ENCODE assay signal across 10 cellular contexts in the genomic region with DNA sequence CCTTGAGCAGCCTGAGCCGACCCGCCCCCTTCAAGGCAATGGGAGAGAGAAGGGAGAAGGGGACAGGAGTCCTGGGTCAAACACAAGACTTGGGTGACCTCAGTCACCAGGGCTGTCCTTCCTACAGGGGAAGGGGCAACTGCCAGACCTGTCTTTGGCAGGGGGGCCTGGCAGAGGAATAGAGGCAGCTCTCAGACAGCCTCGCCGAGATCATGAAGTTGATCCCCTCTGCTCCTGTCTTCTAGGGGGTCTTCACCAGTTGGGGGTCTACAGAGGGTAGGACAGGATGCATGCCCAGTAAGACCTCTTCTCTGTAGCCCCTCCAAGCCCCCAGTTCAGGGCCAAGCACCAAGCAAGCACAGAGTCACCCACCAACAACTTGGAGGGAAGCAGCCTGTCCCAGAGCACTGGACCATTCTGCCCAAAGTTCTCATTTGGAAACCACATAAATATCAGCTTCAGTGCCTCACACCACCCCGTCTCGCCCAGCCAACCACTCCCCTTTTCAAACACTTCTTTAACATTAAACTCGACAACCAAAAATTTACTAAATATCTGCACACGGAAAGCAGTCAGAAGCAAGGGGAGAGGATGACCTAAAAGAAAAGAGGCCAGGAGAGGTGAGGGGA. TPM values are rescaled to one million over a fixed set of nuclear protein-coding genes. Genes with fewer than 3 reads are reported as not detected.
DNase-seq lines count a peak whose midpoint lies in the region; TF ChIP-seq lines count a peak whose summit lies in the region.
"Had no signal": no experiment of that assay in that cellular context is flagged by ENCODE, and none has a peak within 500 bp of the region (broad histone marks: within the 10 kb centered on the region; RNA-seq: fewer than 3 reads in every experiment).

No MANE protein-coding gene starts in this region.

- no peaks in the 10 kb centered on the region for H3K9me3 Mint-ChIP-seq in activated CD4-positive, alpha-beta memory T cell treated with anti-CD3 and anti-CD28 coated beads for 36 hours
- no peaks in the 10 kb centered on the region for H3K9me3 Mint-ChIP-seq in activated CD4-positive, alpha-beta memory T cell treated with anti-CD3 and anti-CD28 coated beads, Interleukin-2, amount 10 ng/mL, durations not matched to agents 7 days and 5 days
- no peaks in the 10 kb centered on the region for H3K9me3 Mint-ChIP-seq in immature natural killer cell

- H3K27ac ChIP-seq in tibial nerve = peak overlapping the region in 3 of 4 donors; percentile 60 to 72 (median 71)
- peak overlapping the region in 2 of 5 donors; percentile 17 to 85 for H3K27ac ChIP-seq in adrenal gland

- WGBS in tibial nerve, 2 donors = 53 to 54% methylated on average over 6 to 8 of the region's 8 CpGs
- WGBS in adrenal gland, 4 donors = 63 to 76% (median 70%) methylated on average over 6 to 8 of the region's 8 CpGs

- no peak overlapping the region for H3K4me3 Mint-ChIP-seq in activated CD4-positive, alpha-beta memory T cell treated with anti-CD3 and anti-CD28 coated beads for 36 hours
- H3K4me3 Mint-ChIP-seq in activated CD4-positive, alpha-beta memory T cell treated with anti-CD3 and anti-CD28 coated beads, Interleukin-2, amount 10 ng/mL, durations not matched to agents 7 days and 5 days = no peak overlapping the region
- peak overlapping the region; percentile 10 to 72 (median 47) for H3K4me3 Mint-ChIP-seq in immature natural killer cell
- H3K4me3 Mint-ChIP-seq: activated CD8-positive, alpha-beta memory T cell treated with anti-CD3 and anti-CD28 coated beads, Interleukin-2, amount 10 ng/mL, durations not matched to agents 7 days and 5 days had no signal

- H3K9me3 ChIP-seq in tibial nerve (no peaks in the 10 kb centered on the region), adrenal gland (replicated peaks in 1 of 3) (no peaks in the 10 kb centered on the region)

- H3K27me3 ChIP-seq in tibial nerve = no peaks in the 10 kb centered on the region
- no peaks in the 10 kb centered on the region for H3K27me3 ChIP-seq in adrenal gland

- TF ChIP-seq POLR2A in tibial nerve (IDR thresholded peaks at IDR 0.05) (no peak), adrenal gland (IDR thresholded peaks at IDR 0.05) (no peak)

- POLR2A ChIA-PET in activated CD4-positive, alpha-beta memory T cell treated with anti-CD3 and anti-CD28 coated beads for 36 hours (lab: Charles Lee) = no interaction called here
- POLR2A ChIA-PET in activated CD4-positive, alpha-beta memory T cell treated with anti-CD3 and anti-CD28 coated beads, Interleukin-2, amount 10 ng/mL, durations not matched to agents 7 days and 5 days (lab: Charles Lee) = no interaction called here

- no peaks in the 10 kb centered on the region for H3K36me3 Mint-ChIP-seq in activated CD4-positive, alpha-beta memory T cell treated with anti-CD3 and anti-CD28 coated beads for 36 hours
- H3K36me3 Mint-ChIP-seq in activated CD4-positive, alpha-beta memory T cell treated with anti-CD3 and anti-CD28 coated beads, Interleukin-2, amount 10 ng/mL, durations not matched to agents 7 days and 5 days (ENCODE audit: low read depth) = no peaks in the 10 kb centered on the region
- H3K36me3 Mint-ChIP-seq in immature natural killer cell = no peaks in the 10 kb centered on the region
- H3K36me3 Mint-ChIP-seq: activated CD8-positive, alpha-beta memory T cell treated with anti-CD3 and anti-CD28 coated beads, Interleukin-2, amount 10 ng/mL, durations not matched to agents 7 days and 5 days had no signal

- no peak for DNase-seq in activated CD4-positive, alpha-beta memory T cell treated with anti-CD3 and anti-CD28 coated beads for 36 hours
- DNase-seq in activated CD4-positive, alpha-beta memory T cell treated with anti-CD3 and anti-CD28 coated beads, Interleukin-2, amount 10 ng/mL, durations not matched to agents 7 days and 5 days = no peak
- DNase-seq in immature natural killer cell = no peak
- DNase-seq in tibial nerve (ENCODE audit: low spot score in 2 of 2) = no peak
- no peak for DNase-seq in NCI-H146 (lab: John Stamatoyannopoulos, UW)
- no peak for DNase-seq in adrenal gland
- DNase-seq: 8988T; activated CD8-positive, alpha-beta memory T cell treated with anti-CD3 and anti-CD28 coated beads, Interleukin-2, amount 10 ng/mL, durations not matched to agents 7 days and 5 days; NCI-H1930; stimulated activated CD4-positive, alpha-beta T cell treated with anti-CD3 and anti-CD28 coated beads, Interleukin-2, amount 100 ng/mL, for 48 hours had no signal

- no peaks in the 10 kb centered on the region for H3K27me3 Mint-ChIP-seq in activated CD4-positive, alpha-beta memory T cell treated with anti-CD3 and anti-CD28 coated beads for 36 hours
- no peaks in the 10 kb centered on the region for H3K27me3 Mint-ChIP-seq in activated CD4-positive, alpha-beta memory T cell treated with anti-CD3 and anti-CD28 coated beads, Interleukin-2, amount 10 ng/mL, durations not matched to agents 7 days and 5 days
- peaks cover 0 to 4% (median 1%) of the 10 kb centered on the region in 3 donors for H3K27me3 Mint-ChIP-seq in immature natural killer cell (ENCODE audit: low read depth in 3 of 3)
- H3K27me3 Mint-ChIP-seq: activated CD8-positive, alpha-beta memory T cell treated with anti-CD3 and anti-CD28 coated beads, Interleukin-2, amount 10 ng/mL, durations not matched to agents 7 days and 5 days had no signal

- peaks cover 14% of the 10 kb centered on the region for H3K4me1 Mint-ChIP-seq in activated CD4-positive, alpha-beta memory T cell treated with anti-CD3 and anti-CD28 coated beads for 36 hours (ENCODE audit: low read depth)
- H3K4me1 Mint-ChIP-seq in activated CD4-positive, alpha-beta memory T cell treated with anti-CD3 and anti-CD28 coated beads, Interleukin-2, amount 10 ng/mL, durations not matched to agents 7 days and 5 days = peaks cover 18% of the 10 kb centered on the region
- H3K4me1 Mint-ChIP-seq in immature natural killer cell = peaks cover 20 to 24% of the 10 kb centered on the region in 2 donors

- TF ChIP-seq CTCF in tibial nerve (IDR thresholded peaks at IDR 0.05) (no peak), adrenal gland (IDR thresholded peaks at IDR 0.05) (no peak)

- H3K4me1 ChIP-seq in tibial nerve (peaks cover 0 to 54% (median 23%) of the 10 kb centered on the region in 4 donors), adrenal gland (replicated peaks in 1 of 2) (peaks cover 0 to 27% of the 10 kb centered on the region in 2 donors)

- no peak for TF ChIP-seq EP300 in tibial nerve (IDR thresholded peaks at IDR 0.05)

- CTCF ChIA-PET in activated CD4-positive, alpha-beta memory T cell treated with anti-CD3 and anti-CD28 coated beads for 36 hours (lab: Charles Lee) = interaction anchor here (1.6 to 3.5 kb wide), 2 partner anchors 41 to 44 kb away, joined by 4 to 18 read pairs; no protein-coding TSS in a partner anchor
- CTCF ChIA-PET in activated CD4-positive, alpha-beta memory T cell treated with anti-CD3 and anti-CD28 coated beads, Interleukin-2, amount 10 ng/mL, durations not matched to agents 7 days and 5 days (lab: Charles Lee) = interaction anchor here (0.5 to 1.6 kb wide), 2 partner anchors 42 to 172 kb away, joined by 3 to 4 read pairs; no protein-coding TSS in a partner anchor

- intact Hi-C loops in activated CD4-positive, alpha-beta memory T cell treated with anti-CD3 and anti-CD28 coated beads for 36 hours (cut with micrococcal nuclease) = loop anchor here (5.0 kb wide), 1 partner anchor 59 kb away; a partner anchor contains a TSS
- intact Hi-C loops in adrenal gland (cut with DNase I) = loop anchor here in 1 of 2 donors (5.0 kb wide), 1 partner anchor 39 kb away; no protein-coding TSS in a partner anchor

- H3K4me3 ChIP-seq in tibial nerve (peak overlapping the region; percentile 32 to 58 (median 50)), adrenal gland (peak overlapping the region in 1 of 4 donors; percentile 48)

- H3K36me3 ChIP-seq in tibial nerve (peaks cover 0 to 19% (median 0%) of the 10 kb centered on the region in 3 donors), adrenal gland (replicated peaks in 1 of 2) (peaks cover 0 to 12% of the 10 kb centered on the region in 2 donors)

- peak overlapping the region; percentile 44 for H3K27ac Mint-ChIP-seq in activated CD4-positive, alpha-beta memory T cell treated with anti-CD3 and anti-CD28 coated beads for 36 hours
- H3K27ac Mint-ChIP-seq in activated CD4-positive, alpha-beta memory T cell treated with anti-CD3 and anti-CD28 coated beads, Interleukin-2, amount 10 ng/mL, durations not matched to agents 7 days and 5 days = no peak overlapping the region
- peak overlapping the region in 4 of 6 donors; percentile 6 to 32 (median 18) for H3K27ac Mint-ChIP-seq in immature natural killer cell
- H3K27ac Mint-ChIP-seq: activated CD8-positive, alpha-beta memory T cell treated with anti-CD3 and anti-CD28 coated beads, Interleukin-2, amount 10 ng/mL, durations not matched to agents 7 days and 5 days had no signal

RNA-seq across cellular contexts. Expression of a gene that starts 7.8 kb away (rescaled TPM):
- 1 to 10 TPM; 5.5 to 7.1 TPM for total RNA-seq in activated CD4-positive, alpha-beta memory T cell treated with anti-CD3 and anti-CD28 coated beads for 36 hours
- total RNA-seq in activated CD4-positive, alpha-beta memory T cell treated with anti-CD3 and anti-CD28 coated beads, Interleukin-2, amount 10 ng/mL, durations not matched to agents 7 days and 5 days = 1 to 10 TPM; 2.5 to 3.4 TPM
- polyA plus RNA-seq in immature natural killer cell = 1 to 10 TPM; 2.2 to 3.2 (median 2.8) TPM
- total RNA-seq in tibial nerve = 10 to 100 TPM; 22.8 to 33.1 (median 29.1) TPM
- total RNA-seq in adrenal gland = 10 to 100 TPM in 7 of 8 donors, 1 to 10 TPM in 1; 8.8 to 36.1 (median 17.2) TPM
- polyA plus RNA-seq in adrenal gland = 10 to 100 TPM in 2 of 3 donors, 1 to 10 TPM in 1; 4.3 to 31.8 (median 19.0) TPM

RNA-seq across cellular contexts. Expression of a gene that starts 16.0 kb away (rescaled TPM):
- total RNA-seq in activated CD4-positive, alpha-beta memory T cell treated with anti-CD3 and anti-CD28 coated beads for 36 hours = 10 to 100 TPM; 52.5 to 57.0 TPM
- total RNA-seq in activated CD4-positive, alpha-beta memory T cell treated with anti-CD3 and anti-CD28 coated beads, Interleukin-2, amount 10 ng/mL, durations not matched to agents 7 days and 5 days = 10 to 100 TPM; 47.8 to 48.8 TPM
- polyA plus RNA-seq in immature natural killer cell (10 to 100 TPM; 38.9 to 60.9 (median 41.6) TPM), adrenal gland (10 to 100 TPM; 28.3 to 73.9 (median 32.4) TPM)
- total RNA-seq in tibial nerve (100 to 1,000 TPM in 3 of 4 donors, 10 to 100 TPM in 1; 77.1 to 146 (median 101) TPM), adrenal gland (100 to 1,000 TPM in 3 of 8 donors, 10 to 100 TPM in 5; 52.8 to 147 (median 84.7) TPM)

RNA-seq across cellular contexts. Expression of a gene that starts 31.2 kb away (rescaled TPM):
- total RNA-seq in activated CD4-positive, alpha-beta memory T cell treated with anti-CD3 and anti-CD28 coated beads for 36 hours = 10 to 100 TPM; 29.8 to 33.0 TPM
- total RNA-seq in activated CD4-positive, alpha-beta memory T cell treated with anti-CD3 and anti-CD28 coated beads, Interleukin-2, amount 10 ng/mL, durations not matched to agents 7 days and 5 days = 10 to 100 TPM; 28.5 to 29.0 TPM
- polyA plus RNA-seq in immature natural killer cell (10 to 100 TPM; 14.6 to 30.3 (median 24.6) TPM), adrenal gland (100 to 1,000 TPM; 165 to 203 (median 177) TPM)
- total RNA-seq in tibial nerve (10 to 100 TPM; 20.6 to 35.0 (median 27.5) TPM), adrenal gland (10 to 100 TPM; 60.9 to 91.7 (median 80.2) TPM)

RNA-seq across cellular contexts. Expression of a gene that starts 31.3 kb away (rescaled TPM):
- 10 to 100 TPM; 34.8 to 38.5 TPM for total RNA-seq in activated CD4-positive, alpha-beta memory T cell treated with anti-CD3 and anti-CD28 coated beads for 36 hours
- 10 to 100 TPM; 35.8 to 36.1 TPM for total RNA-seq in activated CD4-positive, alpha-beta memory T cell treated with anti-CD3 and anti-CD28 coated beads, Interleukin-2, amount 10 ng/mL, durations not matched to agents 7 days and 5 days
- polyA plus RNA-seq in immature natural killer cell (10 to 100 TPM; 65.9 to 98.5 (median 68.3) TPM), adrenal gland (10 to 100 TPM; 15.8 to 91.9 (median 25.9) TPM)
- total RNA-seq in tibial nerve (10 to 100 TPM; 23.4 to 26.7 (median 25.7) TPM), adrenal gland (100 to 1,000 TPM in 1 of 8 donors, 10 to 100 TPM in 7; 33.3 to 155 (median 50.7) TPM)

RNA-seq across cellular contexts. Expression of a gene that starts 57.9 kb away (rescaled TPM):
- 1 to 10 TPM; 7.0 to 7.9 TPM for total RNA-seq in activated CD4-positive, alpha-beta memory T cell treated with anti-CD3 and anti-CD28 coated beads for 36 hours
- total RNA-seq in activated CD4-positive, alpha-beta memory T cell treated with anti-CD3 and anti-CD28 coated beads, Interleukin-2, amount 10 ng/mL, durations not matched to agents 7 days and 5 days = 1 to 10 TPM; 9.1 to 9.7 TPM
- 10 to 100 TPM in 2 of 3 donors, 1 to 10 TPM in 1; 8.8 to 26.4 (median 13.9) TPM for polyA plus RNA-seq in immature natural killer cell
- total RNA-seq in tibial nerve = 10 to 100 TPM; 17.4 to 30.4 (median 24.5) TPM
- 10 to 100 TPM in 4 of 8 donors, 1 to 10 TPM in 4; 2.2 to 23.6 (median 11.1) TPM for total RNA-seq in adrenal gland
- 1 to 10 TPM; 1.6 to 8.5 (median 3.8) TPM for polyA plus RNA-seq in adrenal gland

Comparison
In these comparisons a context has a peak if more than half of its experiments do, and no peak if none do; other contexts are left out.
1. H3K4me3 Mint-ChIP-seq: peak in immature natural killer cell (5 of 5); none in activated CD4-positive, alpha-beta memory T cell treated with anti-CD3 and anti-CD28 coated beads for 36 hours (single experiment) and activated CD4-positive, alpha-beta memory T cell treated with anti-CD3 and anti-CD28 coated beads, Interleukin-2, amount 10 ng/mL, durations not matched to agents 7 days and 5 days (single experiment).